23 cellular contexts compared by ENCODE assay signal in genomic region chr3:67564008-67564407, GRCh38.
"Had no signal": no experiment of that assay in that cellular context is flagged by ENCODE, and none has a peak within 500 bp of the region (broad histone marks: within the 10 kb centered on the region; RNA-seq: fewer than 3 reads in every experiment).

No MANE protein-coding gene starts in this region.

- FAIRE-seq: kidney had no signal

- DNase-seq: gastrocnemius medialis; immature natural killer cell; kidney; left cardiac atrium; left ventricle myocardium superior; mammary epithelial cell; mucosa of descending colon; naive thymus-derived CD8-positive, alpha-beta T cell; psoas muscle; retina; spleen; stimulated activated CD4-positive, alpha-beta T cell treated with anti-CD3 and anti-CD28 coated beads, Interleukin-15, amount 100 ng/mL, for 24 hours; stimulated activated CD4-positive, alpha-beta T cell treated with anti-CD3 and anti-CD28 coated beads, Interleukin-1b, Interleukin-23, amount 100 ng/mL, for 48 hours; stimulated activated CD4-positive, alpha-beta T cell treated with anti-CD3 and anti-CD28 coated beads, Interleukin-4, amount 100 ng/mL, for 24 hours; testis; upper lobe of right lung had no signal

- H3K27ac Mint-ChIP-seq: naive thymus-derived CD8-positive, alpha-beta T cell; stimulated activated memory B cell treated with anti-CD40 and anti-IgM and Interleukin-4, amounts not matched to agents 10 μg/mL and 1 μg/mL and 100 μg/mL, for 72 hours; stimulated activated naive CD8-positive, alpha-beta T cell treated with anti-CD3 and anti-CD28 coated beads, Interleukin-15, Interleukin-2, amounts not matched to agents 100 ng/mL and 50 ng/mL, for 24 hours had no signal

- H3K4me1 ChIP-seq: gastrocnemius medialis, psoas muscle, testis, tibial nerve, upper lobe of right lung, vagina had no signal

- H3K9me3 Mint-ChIP-seq: immature natural killer cell had no signal

- ATAC-seq: gastrocnemius medialis; left cardiac atrium; left ventricle myocardium superior; mucosa of descending colon; naive thymus-derived CD8-positive, alpha-beta T cell; psoas muscle; sciatic nerve; stimulated activated memory B cell treated with anti-CD40 and anti-IgM and Interleukin-4, amounts not matched to agents 10 μg/mL and 1 μg/mL and 100 μg/mL, for 72 hours; upper lobe of right lung had no signal

- H3K4me1 Mint-ChIP-seq: stimulated activated memory B cell treated with anti-CD40 and anti-IgM and Interleukin-4, amounts not matched to agents 10 μg/mL and 1 μg/mL and 100 μg/mL, for 72 hours had no signal

- H3K9me3 ChIP-seq: gastrocnemius medialis, mucosa of descending colon, neutrophil, psoas muscle, spleen, testis, tibial nerve, upper lobe of right lung, vagina had no signal

- H3K27ac ChIP-seq: coronary artery, gastrocnemius medialis, neutrophil, psoas muscle, spleen, testis, upper lobe of right lung, vagina had no signal

- H3K27me3 ChIP-seq: gastrocnemius medialis, neutrophil, spleen, testis, tibial nerve, upper lobe of right lung, vagina had no signal

- H3K4me3 Mint-ChIP-seq: immature natural killer cell; naive thymus-derived CD8-positive, alpha-beta T cell; stimulated activated memory B cell treated with anti-CD40 and anti-IgM and Interleukin-4, amounts not matched to agents 10 μg/mL and 1 μg/mL and 100 μg/mL, for 72 hours; stimulated activated naive CD8-positive, alpha-beta T cell treated with anti-CD3 and anti-CD28 coated beads, Interleukin-15, Interleukin-2, amounts not matched to agents 100 ng/mL and 50 ng/mL, for 24 hours had no signal

- H3K27me3 Mint-ChIP-seq: naive thymus-derived CD8-positive, alpha-beta T cell; stimulated activated memory B cell treated with anti-CD40 and anti-IgM and Interleukin-4, amounts not matched to agents 10 μg/mL and 1 μg/mL and 100 μg/mL, for 72 hours; stimulated activated naive CD8-positive, alpha-beta T cell treated with anti-CD3 and anti-CD28 coated beads, Interleukin-15, Interleukin-2, amounts not matched to agents 100 ng/mL and 50 ng/mL, for 24 hours had no signal

- H3K4me3 ChIP-seq: coronary artery, gastrocnemius medialis, mucosa of descending colon, psoas muscle, spleen, testis, tibial nerve, upper lobe of right lung, vagina had no signal

- H3K36me3 ChIP-seq: gastrocnemius medialis, neutrophil, tibial nerve, vagina had no signal
